ENCODE assay signal across 14 cellular contexts in the genomic region with DNA sequence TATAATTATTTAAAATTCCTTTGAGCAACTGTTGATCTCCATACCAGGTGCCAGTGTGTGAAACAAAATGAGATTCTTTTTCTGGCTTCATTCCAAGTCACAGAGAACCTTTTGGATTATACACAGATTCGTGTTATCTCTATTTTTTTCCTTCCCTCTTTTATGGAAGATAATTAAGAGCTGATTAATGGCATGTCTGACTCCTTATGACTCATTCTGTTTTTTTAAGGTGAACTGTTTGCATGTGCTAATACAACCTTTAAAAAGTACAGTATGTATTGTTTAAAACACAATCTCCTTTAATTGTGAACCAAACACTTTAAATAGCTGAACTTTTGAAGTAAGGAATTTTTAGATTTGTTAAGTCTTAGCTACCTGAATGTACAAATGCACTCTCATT. TPM values are rescaled to one million over a fixed set of nuclear protein-coding genes. Genes with fewer than 3 reads are reported as not detected.
DNase-seq lines count a peak whose midpoint lies in the region; ATAC-seq and TF ChIP-seq lines count a peak whose summit lies in the region.
"Had no signal": no experiment of that assay in that cellular context is flagged by ENCODE, and none has a peak within 500 bp of the region (broad histone marks: within the 10 kb centered on the region; RNA-seq: fewer than 3 reads in every experiment).

No MANE protein-coding gene starts in this region.

- H3K9me3 ChIP-seq in breast epithelium: no peaks in the 10 kb centered on the region
- H3K9me3 ChIP-seq: ascending aorta, uterus had no signal

- H3K27ac ChIP-seq in breast epithelium: peak overlapping the region in 1 of 2 donors; percentile 40
- no peak overlapping the region for H3K27ac ChIP-seq in RWPE1
- no peak overlapping the region for H3K27ac ChIP-seq in foreskin keratinocyte
- H3K27ac ChIP-seq: ascending aorta had no signal

- peak; percentile 3 for DNase-seq in MCF 10A (ENCODE audit: unreplicated experiment)
- DNase-seq in breast epithelium (ENCODE audit: low spot score in 2 of 2): no peak
- peak; percentile 42 for DNase-seq in RWPE1 (ENCODE audit: low spot score)
- DNase-seq in foreskin keratinocyte: peak in 1 of 2 donors; percentile 36
- no peak for DNase-seq in central memory CD4-positive, alpha-beta T cell
- no peak for DNase-seq in NCI-H2227 treated with DMSO at 0.1 percent for 48 hours (lab: John Stamatoyannopoulos, UW)
- DNase-seq: activated T-cell treated with anti-CD3 and anti-CD28 coated beads, Interleukin-2, amount 50 U/mL, for 1 hour; Kasumi-1; left ventricle myocardium superior; uterus had no signal

- intact Hi-C loops in MCF 10A (cut with micrococcal nuclease) (no loop called here), breast epithelium (cut with DNase I; ENCODE audit: low total_unique reads) (no loop called here)

- no TSS peak for BruUV-seq in MCF 10A (replicated peaks; lab: Mats Ljungman, UMichigan)

- CTCF ChIA-PET in MCF 10A (lab: Yijun Ruan, JAX): interaction anchor here (0.7 to 1.0 kb wide), 2 partner anchors 53 to 382 kb away, joined by 3 to 6 read pairs; no protein-coding TSS in a partner anchor
- CTCF ChIA-PET in RWPE1 (lab: Yijun Ruan, JAX): no interaction called here

- H3K4me1 Mint-ChIP-seq in MCF 10A (ENCODE audit: insufficient read depth, unreplicated experiment): peaks cover 21% of the 10 kb centered on the region

- H3K27me3 ChIP-seq in breast epithelium (no peaks in the 10 kb centered on the region), foreskin keratinocyte (no peaks in the 10 kb centered on the region)
- H3K27me3 ChIP-seq: ascending aorta, uterus had no signal

- no peaks in the 10 kb centered on the region for H3K9me3 Mint-ChIP-seq in MCF 10A (ENCODE audit: unreplicated experiment)

- peaks cover 0 to 7% of the 10 kb centered on the region in 2 donors for H3K4me1 ChIP-seq in breast epithelium
- H3K4me1 ChIP-seq in foreskin keratinocyte: peaks cover 16% of the 10 kb centered on the region

- no peaks in the 10 kb centered on the region for H3K36me3 ChIP-seq in breast epithelium
- H3K36me3 ChIP-seq: uterus had no signal

- peak; percentile 26 for ATAC-seq in foreskin keratinocyte
- ATAC-seq in GM19324 (IDR thresholded peaks at IDR 0.05; ENCODE audit: low FRiP score, unreplicated experiment): no peak
- no peak for ATAC-seq in HG03457 (IDR thresholded peaks at IDR 0.05; ENCODE audit: unreplicated experiment)
- ATAC-seq: activated CD4-positive, CD25-positive, alpha-beta regulatory T cell treated with anti-CD3 and anti-CD28 coated beads, Interleukin-2, amount 50 U/mL, for 24 hours; left ventricle myocardium superior had no signal

- TF ChIP-seq POLR2A in breast epithelium (IDR thresholded peaks at IDR 0.05): no peak

- no peak overlapping the region for H3K4me3 ChIP-seq in breast epithelium
- H3K4me3 ChIP-seq: ascending aorta, uterus had no signal

- H3K27ac Mint-ChIP-seq in MCF 10A (ENCODE audit: low read depth, unreplicated experiment): no peak overlapping the region

- no peaks in the 10 kb centered on the region for H3K27me3 Mint-ChIP-seq in MCF 10A (ENCODE audit: insufficient read depth, unreplicated experiment)

- POLR2A ChIA-PET in MCF 10A (lab: Yijun Ruan, JAX) (interaction anchor here (0.6 to 1.7 kb wide), 9 partner anchors 9 to 685 kb away, joined by 3 to 7 read pairs (median 4); a partner anchor contains a TSS), RWPE1 (lab: Yijun Ruan, JAX; ENCODE audit: low non-redundant PET) (no interaction called here)

- TF ChIP-seq CTCF in MCF 10A (IDR thresholded peaks at IDR 0.05; ENCODE audit: unreplicated experiment): no peak
- no peak for TF ChIP-seq CTCF in breast epithelium (IDR thresholded peaks at IDR 0.05)
- TF ChIP-seq CTCF in RWPE1 (conservative IDR thresholded peaks at IDR 0.05; ENCODE audit: low read depth): no peak
- no peak for TF ChIP-seq CTCF in foreskin keratinocyte (conservative IDR thresholded peaks at IDR 0.05)

- H3K36me3 Mint-ChIP-seq in MCF 10A (ENCODE audit: insufficient read depth, unreplicated experiment): peaks cover 25% of the 10 kb centered on the region

- H3K4me3 Mint-ChIP-seq in MCF 10A (ENCODE audit: unreplicated experiment): no peak overlapping the region

RNA-seq across cellular contexts. Expression of a gene that starts 39.3 kb away (rescaled TPM):
- total RNA-seq in MCF 10A (2022) (13.5 and 16.3 TPM in 2 replicates), breast epithelium (10 to 100 TPM; 31.8 to 51.7 (median 40.6) TPM), foreskin keratinocyte (19.2 and 26.0 TPM in 2 replicates)
- polyA plus RNA-seq in foreskin keratinocyte: 5.7 and 8.7 TPM in 2 replicates

Comparison
In these comparisons a context has a peak if more than half of its experiments do, and no peak if none do; other contexts are left out.
1. DNase-seq: peak in MCF 10A (single experiment) and RWPE1 (single experiment); none in breast epithelium (0 of 2), central memory CD4-positive, alpha-beta T cell (single experiment) and NCI-H2227 treated with DMSO at 0.1 percent for 48 hours (single experiment).